ENCODE assay signal across 13 cellular contexts in genomic region chr1:207876129-207876528, GRCh38. TPM values are rescaled to one million over a fixed set of nuclear protein-coding genes. Genes with fewer than 3 reads are reported as not detected.
DNase-seq lines count a peak whose midpoint lies in the region; ATAC-seq and TF ChIP-seq lines count a peak whose summit lies in the region.
"Had no signal": no experiment of that assay in that cellular context is flagged by ENCODE, and none has a peak within 500 bp of the region (broad histone marks: within the 10 kb centered on the region; RNA-seq: fewer than 3 reads in every experiment).

No MANE protein-coding gene starts in this region.

- H3K36me3 ChIP-seq in WERI-Rb-1, result no peaks in the 10 kb centered on the region
- H3K36me3 ChIP-seq: transverse colon had no signal

- peak; percentile 32 for TF ChIP-seq CTCF in HFF-Myc (IDR thresholded peaks at IDR 0.05; ENCODE audit: low read depth, low read length, missing control alignments)
- peak; percentile 84 for TF ChIP-seq CTCF in WERI-Rb-1 (IDR thresholded peaks at IDR 0.05; ENCODE audit: low read depth, low read length)

- H3K27ac ChIP-seq in WERI-Rb-1, result no peak overlapping the region
- H3K27ac ChIP-seq: PC-9, transverse colon had no signal

- ATAC-seq in left lobe of liver, result peak; percentile 33
- no peak for ATAC-seq in GM21381 (IDR thresholded peaks at IDR 0.05; ENCODE audit: unreplicated experiment)

- no peaks in the 10 kb centered on the region for H3K9me3 ChIP-seq in WERI-Rb-1 (ENCODE audit: severe bottlenecking)
- H3K9me3 ChIP-seq: transverse colon had no signal

- peak; percentile 15 for DNase-seq in EH (ENCODE audit: low read depth)
- DNase-seq in HFF-Myc (ENCODE audit: extremely low read depth, low read depth), result no peak
- DNase-seq in WERI-Rb-1, result peak; percentile 63
- DNase-seq in left lobe of liver (ENCODE audit: low spot score), result no peak
- no peak for DNase-seq in mesenteric fat pad (ENCODE audit: low spot score)
- DNase-seq in NCI-H2171 treated with DMSO at 0.1 percent for 48 hours (lab: John Stamatoyannopoulos, UW), result no peak
- DNase-seq in NCI-H1930 (lab: John Stamatoyannopoulos, UW), result no peak
- DNase-seq: central memory CD4-positive, alpha-beta T cell; NCI-H1417 treated with DMSO at 0.1 percent for 48 hours; PC-9; transverse colon had no signal

- H3K27me3 ChIP-seq in WERI-Rb-1 (ENCODE audit: insufficient read depth, low read depth, severe bottlenecking), result no peaks in the 10 kb centered on the region
- H3K27me3 ChIP-seq: transverse colon had no signal

- H3K4me3 ChIP-seq in HFF-Myc (replicated peaks; ENCODE audit: low read depth, low read length), result no peak overlapping the region
- H3K4me3 ChIP-seq in WERI-Rb-1 (ENCODE audit: low read depth, low read length), result no peak overlapping the region
- H3K4me3 ChIP-seq: PC-9, transverse colon had no signal

RNA-seq across cellular contexts. Expression of gene CD34, which starts 34.8 kb away (rescaled TPM):
- total RNA-seq in left lobe of liver (1.1 TPM), mesenteric fat pad (45.5 TPM)
- total RNA-seq: Daoy, PC-9 had no signal

Comparison
In these comparisons a context has a peak if more than half of its experiments do, and no peak if none do; other contexts are left out.
1. DNase-seq: peak in EH (single experiment) and WERI-Rb-1 (single experiment); none in HFF-Myc (single experiment), left lobe of liver (single experiment), mesenteric fat pad (single experiment), NCI-H2171 treated with DMSO at 0.1 percent for 48 hours (single experiment) and NCI-H1930 (0 of 2).
2. RNA of gene CD34, which starts 34.8 kb away (total RNA-seq): 45.5 TPM in mesenteric fat pad (single experiment); 1.1 TPM in left lobe of liver (single experiment); every median in the first group is over 10 times any median in the second.